1 cellular context compared by ENCODE assay signal in the genomic region with DNA sequence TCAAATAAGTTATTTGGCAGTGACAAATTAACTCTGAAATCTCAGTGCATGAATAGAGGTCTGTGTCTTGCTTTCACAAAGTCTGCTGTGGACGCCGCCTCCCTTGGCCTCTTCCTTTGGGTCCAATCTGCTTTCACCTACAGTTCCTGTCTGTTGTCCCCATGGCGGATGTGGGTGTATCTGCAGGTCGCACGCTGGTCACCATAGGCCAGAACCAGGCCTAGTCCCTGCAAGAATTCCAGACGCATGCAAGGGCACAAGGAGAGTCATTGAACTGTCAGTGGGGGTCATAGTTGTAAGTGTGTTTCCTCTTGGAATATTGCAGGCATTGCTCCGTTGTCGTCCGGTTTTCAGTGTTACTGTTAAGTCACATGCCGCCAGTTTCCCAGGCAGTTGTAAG.
A peak's percentile ranks its signal among the peaks of the same experiment; 100 is the strongest.
TF ChIP-seq lines count a peak whose summit lies in the region.

No MANE protein-coding gene starts in this region.

TF ChIP-seq in HepG2, 621 proteins besides CTCF, POLR2A, EP300 and RAD21 (continued from another document and continues in another):
- TF ChIP-seq, protein P1, sequence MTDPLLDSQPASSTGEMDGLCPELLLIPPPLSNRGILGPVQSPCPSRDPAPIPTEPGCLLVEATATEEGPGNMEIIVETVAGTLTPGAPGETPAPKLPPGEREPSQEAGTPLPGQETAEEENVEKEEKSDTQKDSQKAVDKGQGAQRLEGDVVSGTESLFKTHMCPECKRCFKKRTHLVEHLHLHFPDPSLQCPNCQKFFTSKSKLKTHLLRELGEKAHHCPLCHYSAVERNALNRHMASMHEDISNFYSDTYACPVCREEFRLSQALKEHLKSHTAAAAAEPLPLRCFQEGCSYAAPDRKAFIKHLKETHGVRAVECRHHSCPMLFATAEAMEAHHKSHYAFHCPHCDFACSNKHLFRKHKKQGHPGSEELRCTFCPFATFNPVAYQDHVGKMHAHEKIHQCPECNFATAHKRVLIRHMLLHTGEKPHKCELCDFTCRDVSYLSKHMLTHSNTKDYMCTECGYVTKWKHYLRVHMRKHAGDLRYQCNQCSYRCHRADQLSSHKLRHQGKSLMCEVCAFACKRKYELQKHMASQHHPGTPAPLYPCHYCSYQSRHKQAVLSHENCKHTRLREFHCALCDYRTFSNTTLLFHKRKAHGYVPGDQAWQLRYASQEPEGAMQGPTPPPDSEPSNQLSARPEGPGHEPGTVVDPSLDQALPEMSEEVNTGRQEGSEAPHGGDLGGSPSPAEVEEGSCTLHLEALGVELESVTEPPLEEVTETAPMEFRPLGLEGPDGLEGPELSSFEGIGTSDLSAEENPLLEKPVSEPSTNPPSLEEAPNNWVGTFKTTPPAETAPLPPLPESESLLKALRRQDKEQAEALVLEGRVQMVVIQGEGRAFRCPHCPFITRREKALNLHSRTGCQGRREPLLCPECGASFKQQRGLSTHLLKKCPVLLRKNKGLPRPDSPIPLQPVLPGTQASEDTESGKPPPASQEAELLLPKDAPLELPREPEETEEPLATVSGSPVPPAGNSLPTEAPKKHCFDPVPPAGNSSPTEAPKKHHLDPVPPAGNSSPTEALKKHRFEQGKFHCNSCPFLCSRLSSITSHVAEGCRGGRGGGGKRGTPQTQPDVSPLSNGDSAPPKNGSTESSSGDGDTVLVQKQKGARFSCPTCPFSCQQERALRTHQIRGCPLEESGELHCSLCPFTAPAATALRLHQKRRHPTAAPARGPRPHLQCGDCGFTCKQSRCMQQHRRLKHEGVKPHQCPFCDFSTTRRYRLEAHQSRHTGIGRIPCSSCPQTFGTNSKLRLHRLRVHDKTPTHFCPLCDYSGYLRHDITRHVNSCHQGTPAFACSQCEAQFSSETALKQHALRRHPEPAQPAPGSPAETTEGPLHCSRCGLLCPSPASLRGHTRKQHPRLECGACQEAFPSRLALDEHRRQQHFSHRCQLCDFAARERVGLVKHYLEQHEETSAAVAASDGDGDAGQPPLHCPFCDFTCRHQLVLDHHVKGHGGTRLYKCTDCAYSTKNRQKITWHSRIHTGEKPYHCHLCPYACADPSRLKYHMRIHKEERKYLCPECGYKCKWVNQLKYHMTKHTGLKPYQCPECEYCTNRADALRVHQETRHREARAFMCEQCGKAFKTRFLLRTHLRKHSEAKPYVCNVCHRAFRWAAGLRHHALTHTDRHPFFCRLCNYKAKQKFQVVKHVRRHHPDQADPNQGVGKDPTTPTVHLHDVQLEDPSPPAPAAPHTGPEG (CRISPR knock-in tag; IDR thresholded peaks at IDR 0.05), result no peak
- TF ChIP-seq, protein P2, sequence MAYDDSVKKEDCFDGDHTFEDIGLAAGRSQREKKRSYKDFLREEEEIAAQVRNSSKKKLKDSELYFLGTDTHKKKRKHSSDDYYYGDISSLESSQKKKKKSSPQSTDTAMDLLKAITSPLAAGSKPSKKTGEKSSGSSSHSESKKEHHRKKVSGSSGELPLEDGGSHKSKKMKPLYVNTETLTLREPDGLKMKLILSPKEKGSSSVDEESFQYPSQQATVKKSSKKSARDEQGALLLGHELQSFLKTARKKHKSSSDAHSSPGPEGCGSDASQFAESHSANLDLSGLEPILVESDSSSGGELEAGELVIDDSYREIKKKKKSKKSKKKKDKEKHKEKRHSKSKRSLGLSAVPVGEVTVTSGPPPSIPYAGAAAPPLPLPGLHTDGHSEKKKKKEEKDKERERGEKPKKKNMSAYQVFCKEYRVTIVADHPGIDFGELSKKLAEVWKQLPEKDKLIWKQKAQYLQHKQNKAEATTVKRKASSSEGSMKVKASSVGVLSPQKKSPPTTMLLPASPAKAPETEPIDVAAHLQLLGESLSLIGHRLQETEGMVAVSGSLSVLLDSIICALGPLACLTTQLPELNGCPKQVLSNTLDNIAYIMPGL (CRISPR knock-in tag; IDR thresholded peaks at IDR 0.05; ENCODE audit: borderline replicate concordance in 1 of 2, low read depth in 1 of 2), result 0 out of 4 replicates have a peak, but pooled peaks of 1 of the 2 experiments have one; percentile 34
- TF ChIP-seq SNAI1 (CRISPR knock-in tag; IDR thresholded peaks at IDR 0.05; ENCODE audit: borderline replicate concordance) (no peak), HNRNPL (IDR thresholded peaks at IDR 0.05; ENCODE audit: low read depth, low read length) (no peak), RBM22 (optimal IDR thresholded peaks at IDR 0.05; ENCODE audit: low read length) (peak; percentile 64), ZNF354B (CRISPR knock-in tag; IDR thresholded peaks at IDR 0.05) (no peak), PCBP1 (IDR thresholded peaks at IDR 0.05; ENCODE audit: borderline replicate concordance, low read depth, low read length) (no peak), ZFX (CRISPR knock-in tag; IDR thresholded peaks at IDR 0.05; ENCODE audit: low read depth) (peak; percentile 95), ZNF24 (IDR thresholded peaks at IDR 0.05) (no peak), ZNF652 (CRISPR knock-in tag; IDR thresholded peaks at IDR 0.05; ENCODE audit: borderline replicate concordance, low read depth) (no peak), GLI4 (CRISPR knock-in tag; IDR thresholded peaks at IDR 0.05; ENCODE audit: borderline replicate concordance) (no peak), MIXL1 (CRISPR knock-in tag; IDR thresholded peaks at IDR 0.05) (peak; percentile 13; the same call in 1 of the 2 replicates), HES4 (CRISPR knock-in tag; IDR thresholded peaks at IDR 0.05; ENCODE audit: borderline replicate concordance) (no peak), ASH2L (IDR thresholded peaks at IDR 0.05; ENCODE audit: insufficient read length, low read depth, low read length) (no peak), NR2F1 (CRISPR knock-in tag; IDR thresholded peaks at IDR 0.05) (0 out of 4 replicates have a peak, but pooled peaks of 1 of the 2 experiments have one; percentile 22), SIN3A (IDR thresholded peaks at IDR 0.05; ENCODE audit: borderline replicate concordance, low read depth, low read length) (no peak), ZNF468 (CRISPR knock-in tag; IDR thresholded peaks at IDR 0.05) (no peak), SALL2 (CRISPR knock-in tag; IDR thresholded peaks at IDR 0.05) (0 out of 2 replicates have a peak, but pooled peaks have one; percentile 28), ZNF10 (CRISPR knock-in tag; IDR thresholded peaks at IDR 0.05; ENCODE audit: borderline replicate concordance, low read depth) (no peak), NFKB2 (CRISPR knock-in tag; IDR thresholded peaks at IDR 0.05; ENCODE audit: borderline replicate concordance) (no peak; the same call in 1 of the 2 replicates), GTF2F1 (IDR thresholded peaks at IDR 0.05; ENCODE audit: low read length) (no peak), ZNF747 (CRISPR knock-in tag; IDR thresholded peaks at IDR 0.05; ENCODE audit: borderline replicate concordance) (no peak), TBX2 (CRISPR knock-in tag; IDR thresholded peaks at IDR 0.05; ENCODE audit: borderline replicate concordance) (0 out of 2 replicates have a peak, but pooled peaks have one; percentile 46), SIX4 (CRISPR knock-in tag; IDR thresholded peaks at IDR 0.05) (no peak), ZKSCAN8 (CRISPR knock-in tag; IDR thresholded peaks at IDR 0.05; ENCODE audit: borderline replicate concordance) (0 out of 2 replicates have a peak, but pooled peaks have one; percentile 53), PPARG (CRISPR knock-in tag; conservative IDR thresholded peaks at IDR 0.05) (0 out of 2 replicates have a peak, but pooled peaks have one; percentile 31), NKX3-1 (CRISPR knock-in tag; IDR thresholded peaks at IDR 0.05) (no peak), ZFP41 (CRISPR knock-in tag; IDR thresholded peaks at IDR 0.05; ENCODE audit: borderline replicate concordance) (no peak), ZNF484 (CRISPR knock-in tag; IDR thresholded peaks at IDR 0.05; ENCODE audit: borderline replicate concordance, low read depth) (no peak), NFYB (CRISPR knock-in tag; IDR thresholded peaks at IDR 0.05) (peak; percentile 33; the same call in 1 of the 2 replicates), PHB2 (IDR thresholded peaks at IDR 0.05; ENCODE audit: partially characterized antibody) (no peak), CBX5 (CRISPR knock-in tag; IDR thresholded peaks at IDR 0.05; ENCODE audit: borderline replicate concordance) (peak; percentile 22; the same call in 1 of the 2 replicates), IRF2 (CRISPR knock-in tag; IDR thresholded peaks at IDR 0.05) (peak; percentile 60), MTF2 (CRISPR knock-in tag; IDR thresholded peaks at IDR 0.05; ENCODE audit: borderline replicate concordance) (no peak), ZNF143 (CRISPR knock-in tag; IDR thresholded peaks at IDR 0.05) (no peak)
- TF ChIP-seq, protein P3, sequence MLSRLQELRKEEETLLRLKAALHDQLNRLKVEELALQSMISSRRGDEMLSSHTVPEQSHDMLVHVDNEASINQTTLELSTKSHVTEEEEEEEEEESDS (CRISPR knock-in tag; IDR thresholded peaks at IDR 0.05; ENCODE audit: borderline replicate concordance), result no peak
- TF ChIP-seq, protein P4, sequence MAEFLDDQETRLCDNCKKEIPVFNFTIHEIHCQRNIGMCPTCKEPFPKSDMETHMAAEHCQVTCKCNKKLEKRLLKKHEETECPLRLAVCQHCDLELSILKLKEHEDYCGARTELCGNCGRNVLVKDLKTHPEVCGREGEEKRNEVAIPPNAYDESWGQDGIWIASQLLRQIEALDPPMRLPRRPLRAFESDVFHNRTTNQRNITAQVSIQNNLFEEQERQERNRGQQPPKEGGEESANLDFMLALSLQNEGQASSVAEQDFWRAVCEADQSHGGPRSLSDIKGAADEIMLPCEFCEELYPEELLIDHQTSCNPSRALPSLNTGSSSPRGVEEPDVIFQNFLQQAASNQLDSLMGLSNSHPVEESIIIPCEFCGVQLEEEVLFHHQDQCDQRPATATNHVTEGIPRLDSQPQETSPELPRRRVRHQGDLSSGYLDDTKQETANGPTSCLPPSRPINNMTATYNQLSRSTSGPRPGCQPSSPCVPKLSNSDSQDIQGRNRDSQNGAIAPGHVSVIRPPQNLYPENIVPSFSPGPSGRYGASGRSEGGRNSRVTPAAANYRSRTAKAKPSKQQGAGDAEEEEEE (CRISPR knock-in tag; IDR thresholded peaks at IDR 0.05; ENCODE audit: borderline replicate concordance), result no peak
- TF ChIP-seq, protein P5, sequence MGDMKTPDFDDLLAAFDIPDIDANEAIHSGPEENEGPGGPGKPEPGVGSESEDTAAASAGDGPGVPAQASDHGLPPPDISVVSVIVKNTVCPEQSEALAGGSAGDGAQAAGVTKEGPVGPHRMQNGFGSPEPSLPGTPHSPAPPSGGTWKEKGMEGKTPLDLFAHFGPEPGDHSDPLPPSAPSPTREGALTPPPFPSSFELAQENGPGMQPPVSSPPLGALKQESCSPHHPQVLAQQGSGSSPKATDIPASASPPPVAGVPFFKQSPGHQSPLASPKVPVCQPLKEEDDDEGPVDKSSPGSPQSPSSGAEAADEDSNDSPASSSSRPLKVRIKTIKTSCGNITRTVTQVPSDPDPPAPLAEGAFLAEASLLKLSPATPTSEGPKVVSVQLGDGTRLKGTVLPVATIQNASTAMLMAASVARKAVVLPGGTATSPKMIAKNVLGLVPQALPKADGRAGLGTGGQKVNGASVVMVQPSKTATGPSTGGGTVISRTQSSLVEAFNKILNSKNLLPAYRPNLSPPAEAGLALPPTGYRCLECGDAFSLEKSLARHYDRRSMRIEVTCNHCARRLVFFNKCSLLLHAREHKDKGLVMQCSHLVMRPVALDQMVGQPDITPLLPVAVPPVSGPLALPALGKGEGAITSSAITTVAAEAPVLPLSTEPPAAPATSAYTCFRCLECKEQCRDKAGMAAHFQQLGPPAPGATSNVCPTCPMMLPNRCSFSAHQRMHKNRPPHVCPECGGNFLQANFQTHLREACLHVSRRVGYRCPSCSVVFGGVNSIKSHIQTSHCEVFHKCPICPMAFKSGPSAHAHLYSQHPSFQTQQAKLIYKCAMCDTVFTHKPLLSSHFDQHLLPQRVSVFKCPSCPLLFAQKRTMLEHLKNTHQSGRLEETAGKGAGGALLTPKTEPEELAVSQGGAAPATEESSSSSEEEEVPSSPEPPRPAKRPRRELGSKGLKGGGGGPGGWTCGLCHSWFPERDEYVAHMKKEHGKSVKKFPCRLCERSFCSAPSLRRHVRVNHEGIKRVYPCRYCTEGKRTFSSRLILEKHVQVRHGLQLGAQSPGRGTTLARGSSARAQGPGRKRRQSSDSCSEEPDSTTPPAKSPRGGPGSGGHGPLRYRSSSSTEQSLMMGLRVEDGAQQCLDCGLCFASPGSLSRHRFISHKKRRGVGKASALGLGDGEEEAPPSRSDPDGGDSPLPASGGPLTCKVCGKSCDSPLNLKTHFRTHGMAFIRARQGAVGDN (CRISPR knock-in tag; IDR thresholded peaks at IDR 0.05), result peak; percentile 77
- TF ChIP-seq, protein P6, sequence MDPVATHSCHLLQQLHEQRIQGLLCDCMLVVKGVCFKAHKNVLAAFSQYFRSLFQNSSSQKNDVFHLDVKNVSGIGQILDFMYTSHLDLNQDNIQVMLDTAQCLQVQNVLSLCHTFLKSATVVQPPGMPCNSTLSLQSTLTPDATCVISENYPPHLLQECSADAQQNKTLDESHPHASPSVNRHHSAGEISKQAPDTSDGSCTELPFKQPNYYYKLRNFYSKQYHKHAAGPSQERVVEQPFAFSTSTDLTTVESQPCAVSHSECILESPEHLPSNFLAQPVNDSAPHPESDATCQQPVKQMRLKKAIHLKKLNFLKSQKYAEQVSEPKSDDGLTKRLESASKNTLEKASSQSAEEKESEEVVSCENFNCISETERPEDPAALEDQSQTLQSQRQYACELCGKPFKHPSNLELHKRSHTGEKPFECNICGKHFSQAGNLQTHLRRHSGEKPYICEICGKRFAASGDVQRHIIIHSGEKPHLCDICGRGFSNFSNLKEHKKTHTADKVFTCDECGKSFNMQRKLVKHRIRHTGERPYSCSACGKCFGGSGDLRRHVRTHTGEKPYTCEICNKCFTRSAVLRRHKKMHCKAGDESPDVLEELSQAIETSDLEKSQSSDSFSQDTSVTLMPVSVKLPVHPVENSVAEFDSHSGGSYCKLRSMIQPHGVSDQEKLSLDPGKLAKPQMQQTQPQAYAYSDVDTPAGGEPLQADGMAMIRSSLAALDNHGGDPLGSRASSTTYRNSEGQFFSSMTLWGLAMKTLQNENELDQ (CRISPR knock-in tag; IDR thresholded peaks at IDR 0.05; ENCODE audit: borderline replicate concordance), result no peak
- TF ChIP-seq, protein P7, sequence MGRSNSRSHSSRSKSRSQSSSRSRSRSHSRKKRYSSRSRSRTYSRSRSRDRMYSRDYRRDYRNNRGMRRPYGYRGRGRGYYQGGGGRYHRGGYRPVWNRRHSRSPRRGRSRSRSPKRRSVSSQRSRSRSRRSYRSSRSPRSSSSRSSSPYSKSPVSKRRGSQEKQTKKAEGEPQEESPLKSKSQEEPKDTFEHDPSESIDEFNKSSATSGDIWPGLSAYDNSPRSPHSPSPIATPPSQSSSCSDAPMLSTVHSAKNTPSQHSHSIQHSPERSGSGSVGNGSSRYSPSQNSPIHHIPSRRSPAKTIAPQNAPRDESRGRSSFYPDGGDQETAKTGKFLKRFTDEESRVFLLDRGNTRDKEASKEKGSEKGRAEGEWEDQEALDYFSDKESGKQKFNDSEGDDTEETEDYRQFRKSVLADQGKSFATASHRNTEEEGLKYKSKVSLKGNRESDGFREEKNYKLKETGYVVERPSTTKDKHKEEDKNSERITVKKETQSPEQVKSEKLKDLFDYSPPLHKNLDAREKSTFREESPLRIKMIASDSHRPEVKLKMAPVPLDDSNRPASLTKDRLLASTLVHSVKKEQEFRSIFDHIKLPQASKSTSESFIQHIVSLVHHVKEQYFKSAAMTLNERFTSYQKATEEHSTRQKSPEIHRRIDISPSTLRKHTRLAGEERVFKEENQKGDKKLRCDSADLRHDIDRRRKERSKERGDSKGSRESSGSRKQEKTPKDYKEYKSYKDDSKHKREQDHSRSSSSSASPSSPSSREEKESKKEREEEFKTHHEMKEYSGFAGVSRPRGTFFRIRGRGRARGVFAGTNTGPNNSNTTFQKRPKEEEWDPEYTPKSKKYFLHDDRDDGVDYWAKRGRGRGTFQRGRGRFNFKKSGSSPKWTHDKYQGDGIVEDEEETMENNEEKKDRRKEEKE (IDR thresholded peaks at IDR 0.05), result no peak
- TF ChIP-seq, protein P8, sequence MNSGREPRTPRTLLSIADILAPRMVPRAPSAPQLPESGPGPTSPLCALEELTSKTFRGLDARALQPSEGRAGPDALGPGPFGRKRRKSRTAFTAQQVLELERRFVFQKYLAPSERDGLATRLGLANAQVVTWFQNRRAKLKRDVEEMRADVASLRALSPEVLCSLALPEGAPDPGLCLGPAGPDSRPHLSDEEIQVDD (CRISPR knock-in tag; IDR thresholded peaks at IDR 0.05; ENCODE audit: borderline replicate concordance), result no peak
